12 cellular contexts compared by ENCODE assay signal in genomic region chr22:23241562-23242472, GRCh38.
DNase-seq lines count a peak whose midpoint lies in the region; ATAC-seq and TF ChIP-seq lines count a peak whose summit lies in the region.
"Had no signal": no experiment of that assay in that cellular context is flagged by ENCODE, and none has a peak within 500 bp of the region (broad histone marks: within the 10 kb centered on the region; RNA-seq: fewer than 3 reads in every experiment).

No MANE protein-coding gene starts in this region.

- H3K27me3 Mint-ChIP-seq in T-helper 1 cell treated with Interleukin-12 subunit alpha and Interleukin-12 subunit beta and Interleukin-4 antibody, amounts not matched to agents 30 μg/mL and 1 μg/mL, for 36 hours (ENCODE audit: low read depth) = no peaks in the 10 kb centered on the region
- no peaks in the 10 kb centered on the region for H3K27me3 Mint-ChIP-seq in dendritic cell treated with granulocyte-macrophage colony-stimulating factor and Interleukin-4, amounts not matched to agents 40 ng/mL and 50 ng/mL, for 4 days

- peaks cover 37% of the 10 kb centered on the region for H3K36me3 ChIP-seq in OCI-LY1 (ENCODE audit: insufficient read depth, low read length)
- H3K36me3 ChIP-seq in neural cell (ENCODE audit: insufficient read depth, low read length) = no peaks in the 10 kb centered on the region
- H3K36me3 ChIP-seq in PC-3 (ENCODE audit: low read depth, low read length) = no peaks in the 10 kb centered on the region
- H3K36me3 ChIP-seq: tibial artery had no signal

- H4K20me1 ChIP-seq in OCI-LY1 (ENCODE audit: insufficient read depth, low read length) = no peaks in the 10 kb centered on the region
- no peaks in the 10 kb centered on the region for H4K20me1 ChIP-seq in neural cell (ENCODE audit: insufficient read depth)
- H4K20me1 ChIP-seq in PC-3 (ENCODE audit: low read length) = no peaks in the 10 kb centered on the region

- no peak for TF ChIP-seq EP300 in neural cell (conservative IDR thresholded peaks at IDR 0.05; ENCODE audit: poor library complexity, severe bottlenecking)

- H3K4me1 ChIP-seq in OCI-LY1 (ENCODE audit: insufficient read depth, low read length, severe bottlenecking) = peaks cover 87% of the 10 kb centered on the region
- H3K4me1 ChIP-seq in PC-3 (ENCODE audit: insufficient read depth, low read length) = no peaks in the 10 kb centered on the region

- POLR2A ChIA-PET in PC-3 (lab: Charles Lee; ENCODE audit: unreplicated experiment) = no interaction called here

- no peaks in the 10 kb centered on the region for H3K9me3 ChIP-seq in OCI-LY1 (ENCODE audit: low read length)
- H3K9me3 ChIP-seq in neural cell (ENCODE audit: low read length) = no peaks in the 10 kb centered on the region
- no peaks in the 10 kb centered on the region for H3K9me3 ChIP-seq in PC-3 (ENCODE audit: low read length)
- H3K9me3 ChIP-seq: SJSA1, tibial artery had no signal

- peaks cover 12% of the 10 kb centered on the region for H3K36me3 Mint-ChIP-seq in T-helper 1 cell treated with Interleukin-12 subunit alpha and Interleukin-12 subunit beta and Interleukin-4 antibody, amounts not matched to agents 30 μg/mL and 1 μg/mL, for 36 hours (ENCODE audit: low read depth)
- H3K36me3 Mint-ChIP-seq in dendritic cell treated with granulocyte-macrophage colony-stimulating factor and Interleukin-4, amounts not matched to agents 40 ng/mL and 50 ng/mL, for 4 days (ENCODE audit: low read depth) = peaks cover 14% of the 10 kb centered on the region

- H3K4me3 ChIP-seq in OCI-LY1 (ENCODE audit: low read depth, low read length, poor library complexity, severe bottlenecking) (no peak overlapping the region), neural cell (ENCODE audit: low read length) (peak overlapping the region; percentile 58), PC-3 (ENCODE audit: low read length) (no peak overlapping the region)
- H3K4me3 ChIP-seq: GM23248, SJSA1, tibial artery had no signal

- no peak overlapping the region for H3K4me3 Mint-ChIP-seq in T-helper 1 cell treated with Interleukin-12 subunit alpha and Interleukin-12 subunit beta and Interleukin-4 antibody, amounts not matched to agents 30 μg/mL and 1 μg/mL, for 36 hours
- H3K4me3 Mint-ChIP-seq in dendritic cell treated with granulocyte-macrophage colony-stimulating factor and Interleukin-4, amounts not matched to agents 40 ng/mL and 50 ng/mL, for 4 days = no peak overlapping the region

- H2AFZ ChIP-seq in OCI-LY1 (ENCODE audit: low read length) (no peak overlapping the region), neural cell (ENCODE audit: low read depth, low read length) (no peak overlapping the region), PC-3 (ENCODE audit: low read length) (no peak overlapping the region)
- H2AFZ ChIP-seq: GM23248 had no signal

- H3K27ac ChIP-seq in OCI-LY1 (ENCODE audit: low read depth, low read length, poor library complexity, severe bottlenecking) (peak overlapping the region; percentile 71), neural cell (ENCODE audit: low read length) (peak overlapping the region; percentile 82), PC-3 (ENCODE audit: low read length) (no peak overlapping the region)
- H3K27ac ChIP-seq: 22Rv1, GM23248 had no signal

- CTCF ChIA-PET in PC-3 (lab: Charles Lee) = no interaction called here

- intact Hi-C loops in dendritic cell treated with granulocyte-macrophage colony-stimulating factor and Interleukin-4, amounts not matched to agents 40 ng/mL and 50 ng/mL, for 4 days (cut with micrococcal nuclease) = no loop called here
- intact Hi-C loops in PC-3 (cut with micrococcal nuclease) = loop anchor here (1.0 to 5.0 kb wide), 2 partner anchors 40 to 64 kb away; no protein-coding TSS in a partner anchor

- no peaks in the 10 kb centered on the region for H3K9me3 Mint-ChIP-seq in T-helper 1 cell treated with Interleukin-12 subunit alpha and Interleukin-12 subunit beta and Interleukin-4 antibody, amounts not matched to agents 30 μg/mL and 1 μg/mL, for 36 hours
- no peaks in the 10 kb centered on the region for H3K9me3 Mint-ChIP-seq in dendritic cell treated with granulocyte-macrophage colony-stimulating factor and Interleukin-4, amounts not matched to agents 40 ng/mL and 50 ng/mL, for 4 days

- H3K27me3 ChIP-seq in OCI-LY1 (ENCODE audit: insufficient read depth, low read length) = no peaks in the 10 kb centered on the region
- H3K27me3 ChIP-seq in neural cell (ENCODE audit: insufficient read depth, low read depth, low read length) = no peaks in the 10 kb centered on the region
- H3K27me3 ChIP-seq in PC-3 (ENCODE audit: low read length) = no peaks in the 10 kb centered on the region
- H3K27me3 ChIP-seq: SJSA1, tibial artery had no signal

- H3F3A ChIP-seq in OCI-LY1 (ENCODE audit: insufficient read depth, low read length) (no peaks in the 10 kb centered on the region), neural cell (ENCODE audit: insufficient read depth, low read length, poor library complexity, severe bottlenecking) (no peaks in the 10 kb centered on the region), PC-3 (ENCODE audit: low read length, unreplicated experiment) (no peaks in the 10 kb centered on the region)

- no peak for ATAC-seq in GM21526 (IDR thresholded peaks at IDR 0.05; ENCODE audit: low FRiP score, unreplicated experiment)
- ATAC-seq in PC-3 = no peak

- H3K27ac Mint-ChIP-seq in T-helper 1 cell treated with Interleukin-12 subunit alpha and Interleukin-12 subunit beta and Interleukin-4 antibody, amounts not matched to agents 30 μg/mL and 1 μg/mL, for 36 hours = peak overlapping the region; percentile 70
- H3K27ac Mint-ChIP-seq in dendritic cell treated with granulocyte-macrophage colony-stimulating factor and Interleukin-4, amounts not matched to agents 40 ng/mL and 50 ng/mL, for 4 days = peak overlapping the region; percentile 3

- H3K9ac ChIP-seq in OCI-LY1 (ENCODE audit: low read length) (no peak overlapping the region; the same call in 1 of the 2 replicates), neural cell (ENCODE audit: low read length) (peak overlapping the region; percentile 61), PC-3 (ENCODE audit: low read length) (no peak overlapping the region)
- H3K9ac ChIP-seq: GM23248 had no signal

- H3K79me2 ChIP-seq in OCI-LY1 (ENCODE audit: insufficient read depth, low read length) (peaks cover 83% of the 10 kb centered on the region), neural cell (replicated peaks; ENCODE audit: insufficient read depth, low read length) (peaks cover 58% of the 10 kb centered on the region), PC-3 (ENCODE audit: low read length) (peaks cover 81% of the 10 kb centered on the region)

- no peak for TF ChIP-seq RAD21 in neural cell (conservative IDR thresholded peaks at IDR 0.05)

- peaks cover 62% of the 10 kb centered on the region for H3K4me1 Mint-ChIP-seq in T-helper 1 cell treated with Interleukin-12 subunit alpha and Interleukin-12 subunit beta and Interleukin-4 antibody, amounts not matched to agents 30 μg/mL and 1 μg/mL, for 36 hours (ENCODE audit: low read depth)
- H3K4me1 Mint-ChIP-seq in dendritic cell treated with granulocyte-macrophage colony-stimulating factor and Interleukin-4, amounts not matched to agents 40 ng/mL and 50 ng/mL, for 4 days (ENCODE audit: low read depth) = peaks cover 78% of the 10 kb centered on the region

- H3K4me2 ChIP-seq in OCI-LY1 (ENCODE audit: low read length) = peak overlapping the region; percentile 30; the same call in 1 of the 2 replicates
- H3K4me2 ChIP-seq in neural cell (ENCODE audit: low read length) = peak overlapping the region; percentile 60
- H3K4me2 ChIP-seq in PC-3 (ENCODE audit: low read length) = no peak overlapping the region

- H3K9me2 ChIP-seq in OCI-LY1 (ENCODE audit: low read depth, low read length) = no peaks in the 10 kb centered on the region
- H3K9me2 ChIP-seq in neural cell (ENCODE audit: insufficient read depth, low read length) = no peaks in the 10 kb centered on the region
- H3K9me2 ChIP-seq in PC-3 (replicated peaks; ENCODE audit: low read length) = no peaks in the 10 kb centered on the region

- BruUV-seq in PC-3 (replicated peaks; lab: Mats Ljungman, UMichigan) = no TSS peak

- no peak for DNase-seq in T-helper 1 cell
- no peak for DNase-seq in activated gamma-delta T cell (lab: John Stamatoyannopoulos, UW)
- no peak for DNase-seq in PC-3
- DNase-seq: tibial artery had no signal

- TF ChIP-seq CTCF in OCI-LY1 (IDR thresholded peaks at IDR 0.05; ENCODE audit: low read length) (no peak), neural cell (IDR thresholded peaks at IDR 0.05; ENCODE audit: poor library complexity, severe bottlenecking) (no peak), PC-3 (conservative IDR thresholded peaks at IDR 0.05; ENCODE audit: low read depth, low read length) (no peak)

TF ChIP-seq in neural cell, 6 proteins besides CTCF, POLR2A, EP300 and RAD21:
- no peak for TF ChIP-seq SMC3 (conservative IDR thresholded peaks at IDR 0.05; ENCODE audit: poor library complexity)
- no peak for TF ChIP-seq TAF1 (IDR thresholded peaks at IDR 0.05; ENCODE audit: low read depth)
- no peak for TF ChIP-seq REST (IDR thresholded peaks at IDR 0.05; ENCODE audit: borderline replicate concordance)
- no peak for TF ChIP-seq MXI1 (conservative IDR thresholded peaks at IDR 0.05; ENCODE audit: poor library complexity, severe bottlenecking)
- TF ChIP-seq EZH2 (IDR thresholded peaks at IDR 0.05; ENCODE audit: borderline replicate concordance, insufficient read depth, low read length, poor library complexity, severe bottlenecking) = no peak
- TF ChIP-seq POLR2AphosphoS5 (IDR thresholded peaks at IDR 0.05) = no peak
